8 cellular contexts compared by ENCODE assay signal in the genomic region with DNA sequence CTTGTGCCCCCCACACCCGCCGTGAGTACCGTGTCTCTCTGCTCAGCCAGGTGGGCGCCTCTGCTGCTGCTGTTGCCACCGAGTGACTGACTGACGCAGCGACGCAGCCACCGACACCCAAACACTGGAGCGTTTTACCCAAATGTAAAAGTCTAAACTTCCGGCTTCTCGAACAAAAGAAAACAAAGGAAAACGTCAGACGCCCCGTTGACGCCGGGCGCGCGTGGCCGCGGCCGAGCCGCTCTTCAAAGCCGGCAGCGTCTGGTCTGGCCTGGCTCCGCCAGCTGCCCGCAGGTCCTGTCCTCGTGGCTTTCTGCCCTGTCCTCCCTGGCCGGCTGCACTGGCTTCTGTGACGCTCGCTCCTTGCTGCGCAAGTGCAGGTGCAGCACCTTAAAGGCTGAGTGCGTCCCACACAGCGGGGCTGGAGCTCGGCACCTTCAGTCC. TPM values are rescaled to one million over a fixed set of nuclear protein-coding genes. Genes with fewer than 3 reads are reported as not detected.
DNase-seq lines count a peak whose midpoint lies in the region; ATAC-seq and TF ChIP-seq lines count a peak whose summit lies in the region.

No MANE protein-coding gene starts in this region.

- intact Hi-C loops in Right ventricle myocardium inferior (cut with DNase I): no loop called here
- intact Hi-C loops in cardiac septum (cut with DNase I): loop anchor here (10.0 kb wide), 1 partner anchor 259 kb away; no protein-coding TSS in a partner anchor
- intact Hi-C loops in activated T-helper 2 cell treated with anti-CD3 and anti-CD28 coated beads, Interferon-gamma antibody, Interleukin-2, Interleukin-4, amounts not matched to agents 10 μg/mL and 5 μg/mL and 100 μg/mL, durations not matched to agents 14 hours and 24 hours and 36 hours (cut with micrococcal nuclease): loop anchor here (2.0 to 5.0 kb wide), 2 partner anchors 41 to 416 kb away; a partner anchor contains a TSS

- DNase-seq in Right ventricle myocardium inferior (ENCODE audit: missing footprints): no peak
- DNase-seq in cardiac septum (ENCODE audit: low spot score): no peak
- peak; percentile 75 for DNase-seq in NOMO-1 treated with dmso at 0.1 percent for 144 hours (lab: John Stamatoyannopoulos, UW; ENCODE audit: unreplicated experiment)
- peak; percentile 67 for DNase-seq in activated T-helper 2 cell treated with anti-CD3 and anti-CD28 coated beads, Interferon-gamma antibody, Interleukin-2, Interleukin-4, amounts not matched to agents 10 μg/mL and 5 μg/mL and 100 μg/mL, durations not matched to agents 14 hours and 24 hours and 36 hours (ENCODE audit: low spot score)
- peak; percentile 93 for DNase-seq in osteoblast (ENCODE audit: insufficient read length, low spot score, missing footprints)

- no peaks in the 10 kb centered on the region for H4K20me1 ChIP-seq in osteoblast (ENCODE audit: insufficient read depth, low read length)

- H3K27ac ChIP-seq in gastroesophageal sphincter (peak overlapping the region in 3 of 4 donors; percentile 66 to 77 (median 66)), osteoblast (ENCODE audit: low read depth, low read length) (no peak overlapping the region), thymus (ENCODE audit: low read depth) (peak overlapping the region; percentile 99)

- peak overlapping the region; percentile 98 for H3K27ac Mint-ChIP-seq in activated T-helper 2 cell treated with anti-CD3 and anti-CD28 coated beads, Interferon-gamma antibody, Interleukin-2, Interleukin-4, amounts not matched to agents 10 μg/mL and 5 μg/mL and 100 μg/mL, durations not matched to agents 14 hours and 24 hours and 36 hours

- TF ChIP-seq CTCF in gastroesophageal sphincter (IDR thresholded peaks at IDR 0.05): no peak
- TF ChIP-seq CTCF in osteoblast (IDR thresholded peaks at IDR 0.05; ENCODE audit: extremely low read depth, low read depth, low read length): no peak

- ATAC-seq in Right ventricle myocardium inferior: peak; percentile 60
- ATAC-seq in HG03095 (IDR thresholded peaks at IDR 0.05; ENCODE audit: unreplicated experiment): peak; percentile 29
- peak; percentile 54 for ATAC-seq in gastroesophageal sphincter

- peaks cover 25% of the 10 kb centered on the region for H3K27me3 Mint-ChIP-seq in activated T-helper 2 cell treated with anti-CD3 and anti-CD28 coated beads, Interferon-gamma antibody, Interleukin-2, Interleukin-4, amounts not matched to agents 10 μg/mL and 5 μg/mL and 100 μg/mL, durations not matched to agents 14 hours and 24 hours and 36 hours (ENCODE audit: low read depth)

- H3K4me3 ChIP-seq in gastroesophageal sphincter: peak overlapping the region; percentile 47 to 75
- peak overlapping the region; percentile 67 for H3K4me3 ChIP-seq in osteoblast (ENCODE audit: insufficient read depth, low read length)
- H3K4me3 ChIP-seq in thymus (ENCODE audit: low read length): peak overlapping the region; percentile 82

- H3K4me3 Mint-ChIP-seq in activated T-helper 2 cell treated with anti-CD3 and anti-CD28 coated beads, Interferon-gamma antibody, Interleukin-2, Interleukin-4, amounts not matched to agents 10 μg/mL and 5 μg/mL and 100 μg/mL, durations not matched to agents 14 hours and 24 hours and 36 hours (ENCODE audit: low read depth): peak overlapping the region; percentile 95

- H2AFZ ChIP-seq in osteoblast (ENCODE audit: low read length): peak overlapping the region; percentile 45

- H3K36me3 ChIP-seq in gastroesophageal sphincter (no peaks in the 10 kb centered on the region), osteoblast (ENCODE audit: insufficient read depth, low read length) (no peaks in the 10 kb centered on the region), thymus (ENCODE audit: control insufficient read depth, insufficient read depth) (no peaks in the 10 kb centered on the region)

- H3K9me3 ChIP-seq in gastroesophageal sphincter: no peaks in the 10 kb centered on the region
- H3K9me3 ChIP-seq in osteoblast (ENCODE audit: low read depth, low read length): no peaks in the 10 kb centered on the region
- peaks cover 1% of the 10 kb centered on the region for H3K9me3 ChIP-seq in thymus (ENCODE audit: control insufficient read depth)

- H3K4me1 ChIP-seq in gastroesophageal sphincter (peaks cover 0 to 21% (median 5%) of the 10 kb centered on the region in 3 donors), osteoblast (ENCODE audit: insufficient read depth, low read length) (no peaks in the 10 kb centered on the region), thymus (ENCODE audit: control insufficient read depth, insufficient read depth, low read length) (peaks cover 11% of the 10 kb centered on the region)

- 0% methylated on average over 4 of the region's 36 CpGs; no CpG with 5 or more reads in 1 of the 2 donors for WGBS in gastroesophageal sphincter (ENCODE audit: low coverage in 1 of 2), 2 donors
- under 1% methylated on average over 36 of the region's 36 CpGs for WGBS in thymus

- TF ChIP-seq EP300 in gastroesophageal sphincter (IDR thresholded peaks at IDR 0.05): no peak

- peak overlapping the region; percentile 86 for H3K4me2 ChIP-seq in osteoblast (ENCODE audit: insufficient read depth, low read length)

- H3K36me3 Mint-ChIP-seq in activated T-helper 2 cell treated with anti-CD3 and anti-CD28 coated beads, Interferon-gamma antibody, Interleukin-2, Interleukin-4, amounts not matched to agents 10 μg/mL and 5 μg/mL and 100 μg/mL, durations not matched to agents 14 hours and 24 hours and 36 hours (ENCODE audit: low read depth): no peaks in the 10 kb centered on the region

- peaks cover 14% of the 10 kb centered on the region for H3K4me1 Mint-ChIP-seq in activated T-helper 2 cell treated with anti-CD3 and anti-CD28 coated beads, Interferon-gamma antibody, Interleukin-2, Interleukin-4, amounts not matched to agents 10 μg/mL and 5 μg/mL and 100 μg/mL, durations not matched to agents 14 hours and 24 hours and 36 hours (ENCODE audit: low read depth)

- H3K27me3 ChIP-seq in gastroesophageal sphincter (peaks cover 68% of the 10 kb centered on the region), osteoblast (ENCODE audit: insufficient read depth, low read length) (peaks cover 29% of the 10 kb centered on the region), thymus (ENCODE audit: control insufficient read depth, insufficient read depth) (no peaks in the 10 kb centered on the region)

- no peak for TF ChIP-seq POLR2A in gastroesophageal sphincter (IDR thresholded peaks at IDR 0.05)

- H3K79me2 ChIP-seq in osteoblast (ENCODE audit: insufficient read depth, low read length): no peaks in the 10 kb centered on the region

- no peaks in the 10 kb centered on the region for H3K9me3 Mint-ChIP-seq in activated T-helper 2 cell treated with anti-CD3 and anti-CD28 coated beads, Interferon-gamma antibody, Interleukin-2, Interleukin-4, amounts not matched to agents 10 μg/mL and 5 μg/mL and 100 μg/mL, durations not matched to agents 14 hours and 24 hours and 36 hours

RNA-seq across cellular contexts. Expression of a gene that starts 41.4 kb away (rescaled TPM):
- total RNA-seq in Right ventricle myocardium inferior: 33.3 TPM
- 42.6 TPM for total RNA-seq in cardiac septum
- total RNA-seq in activated T-helper 2 cell treated with anti-CD3 and anti-CD28 coated beads, Interferon-gamma antibody, Interleukin-2, Interleukin-4, amounts not matched to agents 10 μg/mL and 5 μg/mL and 100 μg/mL, durations not matched to agents 14 hours and 24 hours and 36 hours: 102 and 107 TPM in 2 replicates
- 100 to 1,000 TPM in 1 of 4 donors, 10 to 100 TPM in 3; 83.9 to 131 (median 92.2) TPM for total RNA-seq in gastroesophageal sphincter
- 134 and 139 TPM in 2 replicates for total RNA-seq in osteoblast
- polyA plus RNA-seq in thymus: 60.7 TPM

RNA-seq across cellular contexts. Expression of a gene that starts 58.9 kb away (rescaled TPM):
- not detected for total RNA-seq in Right ventricle myocardium inferior
- 0.19 TPM for total RNA-seq in cardiac septum
- not detected in 2 replicates for total RNA-seq in activated T-helper 2 cell treated with anti-CD3 and anti-CD28 coated beads, Interferon-gamma antibody, Interleukin-2, Interleukin-4, amounts not matched to agents 10 μg/mL and 5 μg/mL and 100 μg/mL, durations not matched to agents 14 hours and 24 hours and 36 hours
- total RNA-seq in gastroesophageal sphincter: not detected
- not detected in 2 replicates for total RNA-seq in osteoblast
- polyA plus RNA-seq in thymus: 14.9 TPM

Comparison
In these comparisons a context has a peak if more than half of its experiments do, and no peak if none do; other contexts are left out.
1. DNase-seq: peak in NOMO-1 treated with dmso at 0.1 percent for 144 hours (single experiment), activated T-helper 2 cell treated with anti-CD3 and anti-CD28 coated beads, Interferon-gamma antibody, Interleukin-2, Interleukin-4, amounts not matched to agents 10 μg/mL and 5 μg/mL and 100 μg/mL, durations not matched to agents 14 hours and 24 hours and 36 hours (single experiment) and osteoblast (single experiment); none in Right ventricle myocardium inferior (single experiment) and cardiac septum (single experiment).
2. Peak in every context shown above with its lines, with median percentiles within 50 percentile points of each other: ATAC-seq and H3K4me3 ChIP-seq.